ENCODE assay signal across 8 cellular contexts in the genomic region with DNA sequence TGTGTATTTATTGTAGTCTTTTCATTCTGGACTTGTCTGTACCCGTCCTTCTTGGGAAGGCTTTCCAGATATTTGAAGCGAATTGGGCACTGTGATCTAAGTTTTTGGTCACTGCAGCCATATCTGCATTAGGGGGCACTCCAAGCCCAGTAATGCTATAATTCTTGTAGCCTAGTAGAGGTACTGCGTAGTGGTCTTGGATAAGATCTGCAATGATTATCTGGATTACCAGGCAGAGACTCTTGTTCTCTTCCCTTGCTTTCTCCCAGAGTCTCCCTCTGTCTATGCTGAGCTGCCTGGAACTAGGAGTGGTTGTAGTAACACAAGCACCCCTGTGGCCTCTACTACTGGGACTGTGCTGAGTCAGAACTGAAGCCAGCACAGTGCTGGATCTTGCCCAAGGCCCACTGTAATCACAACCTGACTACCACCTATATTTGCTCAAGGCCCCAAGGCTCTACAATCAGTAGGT. TPM values are rescaled to one million over a fixed set of nuclear protein-coding genes. Genes with fewer than 3 reads are reported as not detected.
DNase-seq lines count a peak whose midpoint lies in the region; ATAC-seq and TF ChIP-seq lines count a peak whose summit lies in the region.

No MANE protein-coding gene starts in this region.

- RAD21 ChIA-PET in HCT116 (lab: Charles Lee; ENCODE audit: low non-redundant PET in 1 of 2, low total read pairs in 2 of 2, uncharacterized antibody in 2 of 2, unreplicated experiment in 2 of 2), result no interaction called here

- CTCF ChIA-PET in CD8-positive, alpha-beta memory T cell (lab: Charles Lee), result interaction anchor here (1.3 kb wide), 1 partner anchor 11 kb away, joined by 3 read pairs; no protein-coding TSS in a partner anchor
- CTCF ChIA-PET in HCT116 (lab: Charles Lee), result interaction anchor here (1.3 to 1.4 kb wide), 2 partner anchors 333 to 678 kb away, joined by 4 read pairs; no protein-coding TSS in a partner anchor

- H3K79me2 ChIP-seq in HCT116 (ENCODE audit: insufficient read depth, low read length) (no peaks in the 10 kb centered on the region), osteoblast (ENCODE audit: insufficient read depth, low read length) (no peaks in the 10 kb centered on the region)

- POLR2A ChIA-PET in CD8-positive, alpha-beta memory T cell (lab: Charles Lee), result no interaction called here
- POLR2A ChIA-PET in HCT116 (lab: Charles Lee), result interaction anchor here (1.4 kb wide), 1 partner anchor 74 kb away, joined by 3 read pairs; a partner anchor contains a TSS

- H3K27ac Mint-ChIP-seq in CD8-positive, alpha-beta memory T cell, result no peak overlapping the region

- H3K4me3 ChIP-seq in CD8-positive, alpha-beta memory T cell (ENCODE audit: low read length), result no peak overlapping the region
- H3K4me3 ChIP-seq in HCT116 (replicated peaks in 1 of 2; ENCODE audit: low read depth in 1 of 2, low read length in 2 of 2), result no peak overlapping the region
- H3K4me3 ChIP-seq in osteoblast (ENCODE audit: insufficient read depth, low read length), result no peak overlapping the region

- no peaks in the 10 kb centered on the region for H3K9me3 Mint-ChIP-seq in CD8-positive, alpha-beta memory T cell

- no TSS peak for BruUV-seq in HCT116 (replicated peaks; lab: Mats Ljungman, UMichigan)

- peak in 4 of 5 donors; percentile 16 to 49 (median 38) for DNase-seq in CD8-positive, alpha-beta memory T cell
- peak; percentile 56 for DNase-seq in HCT116 (ENCODE audit: low read depth, low spot score)
- DNase-seq in T-helper 9 cell, result peak; percentile 1
- DNase-seq in erythroblast (lab: John Stamatoyannopoulos, UW), result peak; percentile 31 to 48
- DNase-seq in osteoblast (ENCODE audit: insufficient read length, low spot score, missing footprints), result no peak
- DNase-seq in glomerular visceral epithelial cell (ENCODE audit: extremely low spot score), result no peak
- DNase-seq in NOMO-1 (lab: John Stamatoyannopoulos, UW; ENCODE audit: unreplicated experiment in 2 of 2), result no peak

- no peaks in the 10 kb centered on the region for H3K27me3 ChIP-seq in CD8-positive, alpha-beta memory T cell (ENCODE audit: insufficient read depth, low read length, poor library complexity, severe bottlenecking)
- H3K27me3 ChIP-seq in HCT116 (ENCODE audit: insufficient read depth, low read length) (no peaks in the 10 kb centered on the region), osteoblast (ENCODE audit: insufficient read depth, low read length) (no peaks in the 10 kb centered on the region)

- H2AFZ ChIP-seq in HCT116 (ENCODE audit: low read depth, low read length, poor library complexity, severe bottlenecking) (peak overlapping the region; percentile 78), osteoblast (ENCODE audit: low read length) (no peak overlapping the region)

- H4K20me1 ChIP-seq in HCT116 (ENCODE audit: insufficient read depth) (no peaks in the 10 kb centered on the region), osteoblast (ENCODE audit: insufficient read depth, low read length) (no peaks in the 10 kb centered on the region)

- no peaks in the 10 kb centered on the region for H3K9me3 ChIP-seq in CD8-positive, alpha-beta memory T cell (ENCODE audit: low read length)
- H3K9me3 ChIP-seq in HCT116 (ENCODE audit: control insufficient read depth in 1 of 2, insufficient read depth in 1 of 2, low read depth in 1 of 2, low read length in 2 of 2) (no peaks in the 10 kb centered on the region), osteoblast (ENCODE audit: low read depth, low read length) (no peaks in the 10 kb centered on the region)

- no peaks in the 10 kb centered on the region for H3K9me2 ChIP-seq in HCT116 (ENCODE audit: insufficient read depth)

- ATAC-seq in HCT116 (peak; percentile 94), HG02852 (IDR thresholded peaks at IDR 0.05; ENCODE audit: unreplicated experiment) (no peak)

- H3K4me2 ChIP-seq in HCT116 (ENCODE audit: low read length), result no peak overlapping the region
- no peak overlapping the region for H3K4me2 ChIP-seq in osteoblast (ENCODE audit: insufficient read depth, low read length)

- H3K27ac ChIP-seq in CD8-positive, alpha-beta memory T cell (ENCODE audit: low read depth, low read length), result no peak overlapping the region
- H3K27ac ChIP-seq in HCT116 (ENCODE audit: low read depth, low read length), result no peak overlapping the region
- H3K27ac ChIP-seq in osteoblast (ENCODE audit: low read depth, low read length), result no peak overlapping the region

- TF ChIP-seq RAD21 in HCT116 (IDR thresholded peaks at IDR 0.05; ENCODE audit: low read depth), result peak; percentile 93

- intact Hi-C loops in HCT116 (cut with micrococcal nuclease), result loop anchor here (1.0 to 10.0 kb wide), 7 partner anchors 335 to 1342 kb away; no protein-coding TSS in a partner anchor

- H3K9ac ChIP-seq in HCT116 (ENCODE audit: low read length), result no peak overlapping the region

- no peaks in the 10 kb centered on the region for H3K36me3 Mint-ChIP-seq in CD8-positive, alpha-beta memory T cell

- TF ChIP-seq POLR2A in HCT116 (IDR thresholded peaks at IDR 0.05; ENCODE audit: borderline replicate concordance, extremely low read depth, insufficient read depth, insufficient read length) (no peak), erythroblast (IDR thresholded peaks at IDR 0.05; ENCODE audit: low read length) (no peak)

- peak; percentile 61 to 82 (median 78); a peak in 5 of 6 replicates for TF ChIP-seq CTCF in HCT116 (IDR thresholded peaks at IDR 0.05 in 2 of 3, conservative IDR thresholded peaks at IDR 0.05 in 1 of 3; ENCODE audit: borderline replicate concordance in 1 of 3, insufficient read depth in 1 of 3, low read depth in 2 of 3, low read length in 2 of 3)
- TF ChIP-seq CTCF in osteoblast (IDR thresholded peaks at IDR 0.05; ENCODE audit: extremely low read depth, low read depth, low read length), result peak; percentile 43

- H3K27me3 Mint-ChIP-seq in CD8-positive, alpha-beta memory T cell, result peaks cover 0 to 24% of the 10 kb centered on the region in 2 donors

- no peak overlapping the region for H3K4me3 Mint-ChIP-seq in CD8-positive, alpha-beta memory T cell

- no peaks in the 10 kb centered on the region for H3K36me3 ChIP-seq in CD8-positive, alpha-beta memory T cell (ENCODE audit: insufficient read depth, low read length)
- H3K36me3 ChIP-seq in HCT116 (ENCODE audit: control insufficient read depth in 1 of 2, insufficient read depth in 2 of 2, low read length in 2 of 2) (no peaks in the 10 kb centered on the region), osteoblast (ENCODE audit: insufficient read depth, low read length) (no peaks in the 10 kb centered on the region)

- H3K4me1 ChIP-seq in CD8-positive, alpha-beta memory T cell (ENCODE audit: insufficient read depth, low read length), result no peaks in the 10 kb centered on the region
- H3K4me1 ChIP-seq in HCT116 (ENCODE audit: control insufficient read depth in 1 of 2, insufficient read depth in 2 of 2, low read length in 2 of 2) (peaks cover 3 to 11% of the 10 kb centered on the region in 2 experiments; a peak in 3 of 4 replicates), osteoblast (ENCODE audit: insufficient read depth, low read length) (peaks cover 8% of the 10 kb centered on the region)

- no peaks in the 10 kb centered on the region for H3K4me1 Mint-ChIP-seq in CD8-positive, alpha-beta memory T cell

TF ChIP-seq in HCT116, 20 proteins besides CTCF, POLR2A, EP300 and RAD21:
- no peak for TF ChIP-seq EZH2 (IDR thresholded peaks at IDR 0.05)
- TF ChIP-seq FOSL1 (IDR thresholded peaks at IDR 0.05; ENCODE audit: low read depth), result no peak
- TF ChIP-seq SP1 (IDR thresholded peaks at IDR 0.05; ENCODE audit: low read depth), result no peak
- TF ChIP-seq CBX3 (IDR thresholded peaks at IDR 0.05; ENCODE audit: low read depth), result no peak
- TF ChIP-seq, protein P1, sequence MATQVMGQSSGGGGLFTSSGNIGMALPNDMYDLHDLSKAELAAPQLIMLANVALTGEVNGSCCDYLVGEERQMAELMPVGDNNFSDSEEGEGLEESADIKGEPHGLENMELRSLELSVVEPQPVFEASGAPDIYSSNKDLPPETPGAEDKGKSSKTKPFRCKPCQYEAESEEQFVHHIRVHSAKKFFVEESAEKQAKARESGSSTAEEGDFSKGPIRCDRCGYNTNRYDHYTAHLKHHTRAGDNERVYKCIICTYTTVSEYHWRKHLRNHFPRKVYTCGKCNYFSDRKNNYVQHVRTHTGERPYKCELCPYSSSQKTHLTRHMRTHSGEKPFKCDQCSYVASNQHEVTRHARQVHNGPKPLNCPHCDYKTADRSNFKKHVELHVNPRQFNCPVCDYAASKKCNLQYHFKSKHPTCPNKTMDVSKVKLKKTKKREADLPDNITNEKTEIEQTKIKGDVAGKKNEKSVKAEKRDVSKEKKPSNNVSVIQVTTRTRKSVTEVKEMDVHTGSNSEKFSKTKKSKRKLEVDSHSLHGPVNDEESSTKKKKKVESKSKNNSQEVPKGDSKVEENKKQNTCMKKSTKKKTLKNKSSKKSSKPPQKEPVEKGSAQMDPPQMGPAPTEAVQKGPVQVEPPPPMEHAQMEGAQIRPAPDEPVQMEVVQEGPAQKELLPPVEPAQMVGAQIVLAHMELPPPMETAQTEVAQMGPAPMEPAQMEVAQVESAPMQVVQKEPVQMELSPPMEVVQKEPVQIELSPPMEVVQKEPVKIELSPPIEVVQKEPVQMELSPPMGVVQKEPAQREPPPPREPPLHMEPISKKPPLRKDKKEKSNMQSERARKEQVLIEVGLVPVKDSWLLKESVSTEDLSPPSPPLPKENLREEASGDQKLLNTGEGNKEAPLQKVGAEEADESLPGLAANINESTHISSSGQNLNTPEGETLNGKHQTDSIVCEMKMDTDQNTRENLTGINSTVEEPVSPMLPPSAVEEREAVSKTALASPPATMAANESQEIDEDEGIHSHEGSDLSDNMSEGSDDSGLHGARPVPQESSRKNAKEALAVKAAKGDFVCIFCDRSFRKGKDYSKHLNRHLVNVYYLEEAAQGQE (IDR thresholded peaks at IDR 0.05; ENCODE audit: low read depth), result no peak
- TF ChIP-seq TCF7L2 (IDR thresholded peaks at IDR 0.05; ENCODE audit: borderline replicate concordance, extremely low read depth, insufficient read depth, insufficient read length), result no peak
- TF ChIP-seq ZFX (IDR thresholded peaks at IDR 0.05), result no peak

RNA-seq across cellular contexts. Expression of a gene that starts 30.0 kb away (rescaled TPM):
- total RNA-seq in CD8-positive, alpha-beta memory T cell, result 100 to 1,000 TPM; 198 to 202 TPM
- 58.4 TPM for polyA plus RNA-seq in CD8-positive, alpha-beta memory T cell
- total RNA-seq in HCT116 (2021; ENCODE audit: unreplicated experiment) (1,049 TPM), osteoblast (919 and 1,020 TPM in 2 replicates)
- 307 and 350 TPM in 2 replicates for polyA plus RNA-seq in HCT116 (2012)

Comparison
In these comparisons a context has a peak if more than half of its experiments do, and no peak if none do; other contexts are left out.
1. DNase-seq: peak in CD8-positive, alpha-beta memory T cell (4 of 5), HCT116 (single experiment), T-helper 9 cell (single experiment) and erythroblast (2 of 2); none in osteoblast (single experiment), glomerular visceral epithelial cell (single experiment) and NOMO-1 (0 of 2).